10 cellular contexts compared by ENCODE assay signal in genomic region chr3:69530554-69530953, GRCh38.
"Had no signal": no experiment of that assay in that cellular context is flagged by ENCODE, and none has a peak within 500 bp of the region (broad histone marks: within the 10 kb centered on the region; RNA-seq: fewer than 3 reads in every experiment).

No MANE protein-coding gene starts in this region.

- DNase-seq: GM23248, GOT3, H7, H9, HCEC 1CT, HFFc6 had no signal

- ATAC-seq: GM23338, HCT116 had no signal

- FAIRE-seq: H1, H54 had no signal
